ENCODE assay signal across 20 cellular contexts in the genomic region with DNA sequence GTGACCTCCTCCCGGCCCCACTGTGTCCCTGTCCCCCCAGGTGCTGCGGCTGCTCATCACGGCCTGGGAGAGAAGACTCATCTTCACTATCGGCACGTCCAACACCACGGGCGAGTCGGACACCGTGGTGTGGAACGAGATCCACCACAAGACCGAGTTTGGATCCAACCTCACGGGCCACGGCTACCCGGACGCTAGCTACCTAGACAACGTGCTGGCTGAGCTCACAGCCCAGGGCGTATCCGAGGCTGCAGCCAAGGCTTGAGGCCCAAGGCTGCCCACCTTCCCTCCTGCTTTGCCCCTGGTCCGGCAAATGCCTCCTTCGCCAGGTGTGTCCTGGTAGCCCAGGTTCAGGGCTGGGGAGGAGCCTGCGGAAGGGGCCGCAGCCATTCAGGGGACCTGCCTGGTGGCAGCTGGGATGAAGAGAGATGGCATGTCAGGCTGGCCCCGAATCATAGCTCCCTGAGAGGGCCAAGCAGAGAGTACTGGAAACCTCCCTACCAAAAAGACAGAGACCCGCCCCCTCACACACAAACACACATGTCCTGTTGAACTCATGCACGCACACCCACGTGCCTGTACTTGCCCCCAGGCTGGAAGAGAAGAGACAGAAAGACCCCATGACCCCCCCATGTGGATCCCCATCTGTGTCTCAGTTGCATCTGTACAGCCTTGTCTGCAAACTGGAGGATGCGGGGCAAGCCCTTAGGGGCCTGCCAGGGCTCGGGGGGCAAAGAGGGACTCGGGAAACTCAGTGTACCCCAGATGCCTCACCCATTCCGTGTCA. TPM values are rescaled to one million over a fixed set of nuclear protein-coding genes. Genes with fewer than 3 reads are reported as not detected.
"Had no signal": no experiment of that assay in that cellular context is flagged by ENCODE, and none has a peak within 500 bp of the region (broad histone marks: within the 10 kb centered on the region; RNA-seq: fewer than 3 reads in every experiment).

No MANE protein-coding gene starts in this region.

- H3K4me3 ChIP-seq: lung, smooth muscle cell had no signal

- H3K9me3 Mint-ChIP-seq: activated naive CD4-positive, alpha-beta T cell treated with anti-CD3 and anti-CD28 coated beads, Interleukin-2, amount 50 U/mL, for 24 hours; activated T-cell treated with anti-CD3 and anti-CD28 coated beads, Interleukin-2, amount 50 U/mL, for 24 hours; naive thymus-derived CD8-positive, alpha-beta T cell; stimulated activated memory B cell treated with anti-CD40 and anti-IgM and Interleukin-4, amounts not matched to agents 10 μg/mL and 1 μg/mL and 100 μg/mL, for 72 hours had no signal

- H3K27ac ChIP-seq: brain microvascular endothelial cell had no signal

- H3K4me3 Mint-ChIP-seq: activated CD8-positive, alpha-beta memory T cell treated with anti-CD3 and anti-CD28 coated beads, Interleukin-2, amount 10 ng/mL, durations not matched to agents 7 days and 5 days; activated naive CD4-positive, alpha-beta T cell treated with anti-CD3 and anti-CD28 coated beads, Interleukin-2, amount 50 U/mL, for 24 hours; activated T-cell treated with anti-CD3 and anti-CD28 coated beads, Interleukin-2, amount 50 U/mL, for 24 hours; naive thymus-derived CD8-positive, alpha-beta T cell; stimulated activated memory B cell treated with anti-CD40 and anti-IgM and Interleukin-4, amounts not matched to agents 10 μg/mL and 1 μg/mL and 100 μg/mL, for 72 hours had no signal

- ATAC-seq: activated CD8-positive, alpha-beta memory T cell treated with anti-CD3 and anti-CD28 coated beads, Interleukin-2, amount 10 ng/mL, durations not matched to agents 7 days and 5 days; naive thymus-derived CD8-positive, alpha-beta T cell; stimulated activated memory B cell treated with anti-CD40 and anti-IgM and Interleukin-4, amounts not matched to agents 10 μg/mL and 1 μg/mL and 100 μg/mL, for 72 hours had no signal

- H3K36me3 Mint-ChIP-seq: activated CD8-positive, alpha-beta memory T cell treated with anti-CD3 and anti-CD28 coated beads, Interleukin-2, amount 10 ng/mL, durations not matched to agents 7 days and 5 days; naive thymus-derived CD8-positive, alpha-beta T cell had no signal

- DNase-seq: activated CD4-positive, alpha-beta T cell treated with anti-CD3 and anti-CD28 coated beads for 1 hour; activated CD4-positive, alpha-beta T cell treated with anti-CD3 and anti-CD28 coated beads, Interleukin-2, amount 50 U/mL, for 48 hours; activated CD8-positive, alpha-beta memory T cell treated with anti-CD3 and anti-CD28 coated beads, Interleukin-2, amount 10 ng/mL, durations not matched to agents 7 days and 5 days; activated effector memory CD4-positive, alpha-beta T cell treated with Interleukin-2 at 50 U/mL for 16 hours; activated T-cell treated with anti-CD3 and anti-CD28 coated beads, Interleukin-2, amount 50 U/mL, for 24 hours; amniotic stem cell; brain microvascular endothelial cell; naive thymus-derived CD8-positive, alpha-beta T cell; T1000; trophoblast cell had no signal

- H3K4me2 ChIP-seq: smooth muscle cell had no signal

- H3K36me3 ChIP-seq: brain microvascular endothelial cell had no signal

- H3K27me3 Mint-ChIP-seq: activated CD8-positive, alpha-beta memory T cell treated with anti-CD3 and anti-CD28 coated beads, Interleukin-2, amount 10 ng/mL, durations not matched to agents 7 days and 5 days; activated naive CD4-positive, alpha-beta T cell treated with anti-CD3 and anti-CD28 coated beads, Interleukin-2, amount 50 U/mL, for 24 hours; activated T-cell treated with anti-CD3 and anti-CD28 coated beads, Interleukin-2, amount 50 U/mL, for 24 hours; naive thymus-derived CD8-positive, alpha-beta T cell; stimulated activated memory B cell treated with anti-CD40 and anti-IgM and Interleukin-4, amounts not matched to agents 10 μg/mL and 1 μg/mL and 100 μg/mL, for 72 hours had no signal

- H3K27ac Mint-ChIP-seq: activated CD8-positive, alpha-beta memory T cell treated with anti-CD3 and anti-CD28 coated beads, Interleukin-2, amount 10 ng/mL, durations not matched to agents 7 days and 5 days; activated naive CD4-positive, alpha-beta T cell treated with anti-CD3 and anti-CD28 coated beads, Interleukin-2, amount 50 U/mL, for 24 hours; activated T-cell treated with anti-CD3 and anti-CD28 coated beads, Interleukin-2, amount 50 U/mL, for 24 hours; progenitor cell of endocrine pancreas; stimulated activated memory B cell treated with anti-CD40 and anti-IgM and Interleukin-4, amounts not matched to agents 10 μg/mL and 1 μg/mL and 100 μg/mL, for 72 hours had no signal

RNA-seq across cellular contexts. Expression of a gene that starts 38.7 kb away (rescaled TPM):
- total RNA-seq: activated CD8-positive, alpha-beta memory T cell treated with anti-CD3 and anti-CD28 coated beads, Interleukin-2, amount 10 ng/mL, durations not matched to agents 7 days and 5 days; glomerular endothelial cell; left cardiac atrium; right cardiac atrium; smooth muscle cell; subcutaneous adipose tissue had no signal

RNA-seq across cellular contexts. Expression of a gene that starts 52.7 kb away (rescaled TPM):
- total RNA-seq: activated CD8-positive, alpha-beta memory T cell treated with anti-CD3 and anti-CD28 coated beads, Interleukin-2, amount 10 ng/mL, durations not matched to agents 7 days and 5 days; dermis blood vessel endothelial cell; glomerular endothelial cell; left cardiac atrium; progenitor cell of endocrine pancreas; right cardiac atrium; smooth muscle cell; subcutaneous adipose tissue had no signal
